22 cellular contexts compared by ENCODE assay signal in genomic region chr1:244311784-244312532, GRCh38.
A peak's percentile ranks its signal among the peaks of the same experiment; 100 is the strongest.
DNase-seq lines count a peak whose midpoint lies in the region; ATAC-seq, FAIRE-seq and TF ChIP-seq lines count a peak whose summit lies in the region.
"Had no signal": no experiment of that assay in that cellular context is flagged by ENCODE, and none has a peak within 500 bp of the region (broad histone marks: within the 10 kb centered on the region; RNA-seq: fewer than 3 reads in every experiment).

No MANE protein-coding gene starts in this region.

- H3K36me3 ChIP-seq in breast epithelium (no peaks in the 10 kb centered on the region), mammary epithelial cell (ENCODE audit: insufficient read depth, low read length) (no peaks in the 10 kb centered on the region), keratinocyte (ENCODE audit: control insufficient read depth in 2 of 2, extremely low read depth in 1 of 2, insufficient read depth in 2 of 2, low read length in 2 of 2) (no peaks in the 10 kb centered on the region), neuronal stem cell (replicated peaks in 1 of 2; ENCODE audit: control insufficient read depth in 2 of 2, insufficient read depth in 2 of 2, low read length in 2 of 2) (no peaks in the 10 kb centered on the region), BE2C (no peaks in the 10 kb centered on the region)
- H3K36me3 ChIP-seq: ascending aorta, transverse colon had no signal

- TF ChIP-seq CTCF in breast epithelium (IDR thresholded peaks at IDR 0.05) = no peak
- TF ChIP-seq CTCF in mammary epithelial cell (conservative IDR thresholded peaks at IDR 0.05 in 1 of 2, IDR thresholded peaks at IDR 0.05 in 1 of 2; ENCODE audit: extremely low read depth in 1 of 2, insufficient read depth in 1 of 2, low read depth in 1 of 2, low read length in 2 of 2) = no peak
- no peak for TF ChIP-seq CTCF in keratinocyte (optimal IDR thresholded peaks at IDR 0.05 in 1 of 3, IDR thresholded peaks at IDR 0.05 in 1 of 3, conservative IDR thresholded peaks at IDR 0.05 in 1 of 3; ENCODE audit: extremely low read depth in 1 of 3, insufficient read depth in 2 of 3, low read length in 3 of 3)
- no peak for TF ChIP-seq CTCF in BE2C (IDR thresholded peaks at IDR 0.05; ENCODE audit: low read depth, low read length)

- H3K79me1 ChIP-seq in neuronal stem cell (ENCODE audit: low read depth, low read length) = no peaks in the 10 kb centered on the region

- H4K20me1 ChIP-seq in mammary epithelial cell (ENCODE audit: insufficient read depth, low read length) = no peaks in the 10 kb centered on the region
- no peaks in the 10 kb centered on the region for H4K20me1 ChIP-seq in keratinocyte (ENCODE audit: control insufficient read depth, extremely low read depth, insufficient read depth, low read length)
- H4K20me1 ChIP-seq: BLaER1 treated with 17β-estradiol and CSF1 and Interleukin-3, amounts not matched to agents 10 nM and 100 nM had no signal

- H3K27ac ChIP-seq in breast epithelium (peak overlapping the region; percentile 30 to 65), mammary epithelial cell (ENCODE audit: insufficient read depth, low read depth, low read length) (no peak overlapping the region), keratinocyte (ENCODE audit: control insufficient read depth, insufficient read depth, low read length) (no peak overlapping the region), neuronal stem cell (replicated peaks; ENCODE audit: low read length) (no peak overlapping the region)
- H3K27ac ChIP-seq: ascending aorta, RWPE1, spleen, transverse colon had no signal

- H3K4me1 ChIP-seq in breast epithelium (no peaks in the 10 kb centered on the region), mammary epithelial cell (ENCODE audit: insufficient read depth, low read length) (no peaks in the 10 kb centered on the region), keratinocyte (ENCODE audit: control insufficient read depth, extremely low read depth, insufficient read depth, low read length) (no peaks in the 10 kb centered on the region), neuronal stem cell (ENCODE audit: control insufficient read depth in 2 of 2, insufficient read depth in 1 of 2, low read depth in 1 of 2, low read length in 2 of 2) (peaks cover 0 to 3% of the 10 kb centered on the region in 2 donors), BE2C (no peaks in the 10 kb centered on the region)
- H3K4me1 ChIP-seq: ascending aorta, spleen, transverse colon had no signal

- H2BK15ac ChIP-seq in neuronal stem cell (ENCODE audit: low read length) = no peak overlapping the region

- H2BK120ac ChIP-seq in neuronal stem cell (ENCODE audit: low read depth, low read length) = no peak overlapping the region

- no peak overlapping the region for H2AK5ac ChIP-seq in neuronal stem cell (ENCODE audit: low read depth, low read length)

- DNase-seq in breast epithelium (ENCODE audit: low spot score in 2 of 2) (no peak), mammary epithelial cell (no peak), keratinocyte (ENCODE audit: low read depth, low spot score) (no peak), neuronal stem cell (ENCODE audit: low spot score) (no peak), germinal center (ENCODE audit: low spot score) (no peak), cardiac septum (ENCODE audit: low spot score) (no peak), BE2C (no peak)
- DNase-seq: activated CD8-positive, alpha-beta memory T cell treated with anti-CD3 and anti-CD28 coated beads for 24 hours; activated naive CD4-positive, alpha-beta T cell treated with anti-CD3 and anti-CD28 coated beads, Interleukin-2, amount 50 U/mL, for 16 hours; activated T-cell treated with anti-CD3 and anti-CD28 coated beads, Interleukin-2, amount 50 U/mL, for 4 hours; NCI-H524; spleen; stimulated activated CD4-positive, alpha-beta T cell treated with anti-CD3 and anti-CD28 coated beads, Interleukin-4, amount 100 ng/mL, for 24 hours; transverse colon had no signal

- H3K79me2 ChIP-seq in mammary epithelial cell (ENCODE audit: insufficient read depth, low read length) (no peaks in the 10 kb centered on the region), keratinocyte (ENCODE audit: control insufficient read depth, insufficient read depth, low read length) (no peaks in the 10 kb centered on the region)

- no peak overlapping the region for H3K23ac ChIP-seq in neuronal stem cell (ENCODE audit: low read depth, low read length, poor library complexity)

- H4K8ac ChIP-seq in neuronal stem cell (ENCODE audit: low read depth, low read length) = no peak overlapping the region

- CTCF ChIA-PET in mammary epithelial cell (lab: Charles Lee; ENCODE audit: low non-redundant PET) = no interaction called here

- no peak for TF ChIP-seq POLR2A in breast epithelium (IDR thresholded peaks at IDR 0.05)

- no peaks in the 10 kb centered on the region for H3K9me3 ChIP-seq in breast epithelium
- no peaks in the 10 kb centered on the region for H3K9me3 ChIP-seq in mammary epithelial cell (replicated peaks; ENCODE audit: insufficient read depth, low read length)
- no peaks in the 10 kb centered on the region for H3K9me3 ChIP-seq in keratinocyte (ENCODE audit: control insufficient read depth, low read depth, low read length)
- peaks cover 7 to 13% of the 10 kb centered on the region in 2 donors for H3K9me3 ChIP-seq in neuronal stem cell (replicated peaks in 1 of 2; ENCODE audit: control insufficient read depth in 2 of 2, insufficient read depth in 1 of 2, low read depth in 1 of 2, low read length in 2 of 2)
- H3K9me3 ChIP-seq in BE2C = no peaks in the 10 kb centered on the region
- H3K9me3 ChIP-seq: ascending aorta, transverse colon had no signal

- in situ Hi-C loops in mammary epithelial cell (cut with MboI; ENCODE audit: low sequenced_read_pairs in 2 of 2) = no loop called here

- H3K9ac ChIP-seq in mammary epithelial cell (ENCODE audit: insufficient read depth, low read length) = no peak overlapping the region
- H3K9ac ChIP-seq in keratinocyte (ENCODE audit: control insufficient read depth, extremely low read depth, insufficient read depth, low read length) = no peak overlapping the region
- no peak overlapping the region for H3K9ac ChIP-seq in neuronal stem cell (ENCODE audit: low read depth, low read length, poor library complexity)
- H3K9ac ChIP-seq: BLaER1 treated with 17β-estradiol and CSF1 and Interleukin-3, amounts not matched to agents 10 nM and 100 nM had no signal

- no peaks in the 10 kb centered on the region for H3K27me3 ChIP-seq in breast epithelium
- H3K27me3 ChIP-seq in mammary epithelial cell (ENCODE audit: insufficient read depth, low read length) = no peaks in the 10 kb centered on the region
- no peaks in the 10 kb centered on the region for H3K27me3 ChIP-seq in keratinocyte (ENCODE audit: control insufficient read depth, extremely low read depth, insufficient read depth, low read length)
- H3K27me3 ChIP-seq in neuronal stem cell (ENCODE audit: control insufficient read depth in 3 of 3, insufficient read depth in 3 of 3, low read depth in 1 of 3, low read length in 3 of 3) = no peaks in the 10 kb centered on the region
- H3K27me3 ChIP-seq in BE2C = no peaks in the 10 kb centered on the region
- H3K27me3 ChIP-seq: ascending aorta; BLaER1 treated with 17β-estradiol and CSF1 and Interleukin-3, amounts not matched to agents 10 nM and 100 nM; spleen; transverse colon had no signal

- H3K4ac ChIP-seq in neuronal stem cell (ENCODE audit: low read length) = no peak overlapping the region

- no peak overlapping the region for H2BK5ac ChIP-seq in neuronal stem cell (ENCODE audit: low read length)

- no peak overlapping the region for H3K4me3 ChIP-seq in breast epithelium
- no peak overlapping the region for H3K4me3 ChIP-seq in mammary epithelial cell (replicated peaks in 1 of 3; ENCODE audit: insufficient read depth in 1 of 3, low read depth in 2 of 3, low read length in 3 of 3)
- no peak overlapping the region for H3K4me3 ChIP-seq in keratinocyte (ENCODE audit: control insufficient read depth in 2 of 3, extremely low read depth in 1 of 3, insufficient read depth in 2 of 3, low read depth in 1 of 3, low read length in 3 of 3)
- no peak overlapping the region for H3K4me3 ChIP-seq in neuronal stem cell (ENCODE audit: low read length in 2 of 2)
- H3K4me3 ChIP-seq in BE2C (ENCODE audit: low read depth, low read length) = no peak overlapping the region
- H3K4me3 ChIP-seq: ascending aorta; BLaER1 treated with 17β-estradiol and CSF1 and Interleukin-3, amounts not matched to agents 10 nM and 100 nM; spleen; transverse colon had no signal

- FAIRE-seq in keratinocyte (lab: Jason Lieb, UNC) = no peak
- FAIRE-seq: A204.1, GM18507, HepG2, islet of Langerhans had no signal

- intact Hi-C loops in breast epithelium (cut with DNase I; ENCODE audit: low total_unique reads) (no loop called here), mammary epithelial cell (cut with micrococcal nuclease) (no loop called here), cardiac septum (cut with DNase I) (no loop called here)

- H2BK12ac ChIP-seq in neuronal stem cell (ENCODE audit: low read length) = no peak overlapping the region

- H3K18ac ChIP-seq in neuronal stem cell (ENCODE audit: low read length) = peak overlapping the region; percentile 88

- ATAC-seq in HG03045 (IDR thresholded peaks at IDR 0.05; ENCODE audit: unreplicated experiment) = no peak
- ATAC-seq: activated T-cell treated with anti-CD3 and anti-CD28 coated beads, Interleukin-2, amount 50 U/mL, for 4 hours; HepG2 had no signal

- no TSS peak for BruUV-seq in mammary epithelial cell (replicated peaks; lab: Mats Ljungman, UMichigan)

- no peak overlapping the region for H2AFZ ChIP-seq in mammary epithelial cell (ENCODE audit: low read depth, low read length)
- peak overlapping the region; percentile 74 for H2AFZ ChIP-seq in keratinocyte (ENCODE audit: control insufficient read depth, low read length)
- peak overlapping the region; percentile 53 for H2AFZ ChIP-seq in neuronal stem cell (ENCODE audit: low read length)

- no peak overlapping the region for H3K14ac ChIP-seq in neuronal stem cell (ENCODE audit: low read length)

- WGBS in mammary epithelial cell (ENCODE audit: low coverage, missing lambda C conversion rate) = 90% methylated on average over 13 of the region's 18 CpGs
- whole genome bisulfite sequencing in neuronal stem cell (ENCODE audit: extremely low coverage in 2 of 2, insufficient read length in 2 of 2, insufficient replicate concordance in 1 of 2), 2 donors = no CpG with 5 or more reads among the region's 18 CpGs

- no peak overlapping the region for H3K4me2 ChIP-seq in mammary epithelial cell (ENCODE audit: insufficient read depth, low read depth, low read length)
- H3K4me2 ChIP-seq in keratinocyte (ENCODE audit: control insufficient read depth, extremely low read depth, insufficient read depth, low read depth, low read length) = no peak overlapping the region
- H3K4me2 ChIP-seq in neuronal stem cell (ENCODE audit: insufficient read depth, low read length, poor library complexity, severe bottlenecking) = no peak overlapping the region
- H3K4me2 ChIP-seq: BLaER1 treated with 17β-estradiol and CSF1 and Interleukin-3, amounts not matched to agents 10 nM and 100 nM had no signal

- no peaks in the 10 kb centered on the region for H3K9me1 ChIP-seq in keratinocyte (ENCODE audit: control insufficient read depth, extremely low read depth, insufficient read depth, low read length)

- dilution Hi-C loops in mammary epithelial cell (cut with HindIII; ENCODE audit: low sequenced_read_pairs) (no loop called here), keratinocyte (cut with MboI; ENCODE audit: extremely low pct_ligation_motif_present, low sequenced_read_pairs) (no loop called here)

- no peak overlapping the region for H4K91ac ChIP-seq in neuronal stem cell (ENCODE audit: low read depth, low read length, poor library complexity)

Comparison
In these comparisons a context has a peak if more than half of its experiments do, and no peak if none do; other contexts are left out.
1. H3K27ac ChIP-seq: peak in breast epithelium (2 of 2); none in mammary epithelial cell (single experiment), keratinocyte (single experiment) and neuronal stem cell (single experiment).